26 cellular contexts compared by ENCODE assay signal in genomic region chr1:47692196-47692595, GRCh38.
"Had no signal": no experiment of that assay in that cellular context is flagged by ENCODE, and none has a peak within 500 bp of the region (broad histone marks: within the 10 kb centered on the region; RNA-seq: fewer than 3 reads in every experiment).

No MANE protein-coding gene starts in this region.

- ATAC-seq: effector memory CD8-positive, alpha-beta T cell; gastrocnemius medialis; left cardiac atrium; naive thymus-derived CD4-positive, alpha-beta T cell; right lobe of liver; SK-N-SH treated with all-trans-retinoic acid at 6 μM for 48 hours; stimulated activated memory B cell treated with anti-CD40 and anti-IgM and Interleukin-4, amounts not matched to agents 10 μg/mL and 1 μg/mL and 100 μg/mL, for 72 hours; stimulated activated naive CD8-positive, alpha-beta T cell treated with anti-CD3 and anti-CD28 coated beads, Interleukin-15, amount 100 ng/mL, for 72 hours; T-helper 17 cell had no signal

- H3K9me3 ChIP-seq: gastrocnemius medialis, right lobe of liver, tibial artery had no signal

- H3K27me3 ChIP-seq: right lobe of liver had no signal

- H3K4me1 ChIP-seq: gastrocnemius medialis had no signal

- H3K4me3 ChIP-seq: dorsolateral prefrontal cortex, gastrocnemius medialis, hepatocyte, right lobe of liver, skin epidermis, tibial artery had no signal

- H3K27ac ChIP-seq: dorsolateral prefrontal cortex, gastrocnemius medialis, hepatocyte, right lobe of liver, skin epidermis, tibial artery had no signal

- H3K36me3 ChIP-seq: gastrocnemius medialis, right lobe of liver, tibial artery had no signal

- DNase-seq: activated CD4-positive, alpha-beta memory T cell treated with anti-CD3 and anti-CD28 coated beads, Interleukin-2, amount 10 ng/mL, durations not matched to agents 7 days and 5 days; activated CD4-positive, alpha-beta T cell treated with anti-CD3 and anti-CD28 coated beads for 1 hour; activated CD4-positive, alpha-beta T cell treated with anti-CD3 and anti-CD28 coated beads, Interleukin-2, amount 10 ng/mL, durations not matched to agents 7 days and 5 days; activated naive CD4-positive, alpha-beta T cell treated with Interleukin-2 at 50 U/mL for 16 hours; activated T-cell treated with anti-CD3 and anti-CD28 coated beads, Interleukin-2, amount 50 U/mL, for 48 hours; anterior cingulate cortex; dorsolateral prefrontal cortex; effector memory CD8-positive, alpha-beta T cell; erythroblast; gastrocnemius medialis; glutamatergic neuron; left cardiac atrium; midbrain; naive thymus-derived CD4-positive, alpha-beta T cell; stimulated activated CD4-positive, alpha-beta T cell treated with anti-CD3 and anti-CD28 coated beads, Interleukin-1b, Interleukin-23, amount 100 ng/mL, for 48 hours; stimulated activated CD4-positive, alpha-beta T cell treated with anti-CD3 and anti-CD28 coated beads, Interleukin-4, amount 100 ng/mL, for 4 hours; stimulated activated CD8-positive, alpha-beta memory T cell treated with anti-CD3 and anti-CD28 coated beads, Interleukin-4, amount 100 ng/mL, for 48 hours; stimulated activated naive CD8-positive, alpha-beta T cell treated with anti-CD3 and anti-CD28 coated beads, Interleukin-15, amount 100 ng/mL, for 72 hours; T-helper 17 cell; T1000; tibial artery had no signal
